8 cellular contexts compared by ENCODE assay signal in the genomic region with DNA sequence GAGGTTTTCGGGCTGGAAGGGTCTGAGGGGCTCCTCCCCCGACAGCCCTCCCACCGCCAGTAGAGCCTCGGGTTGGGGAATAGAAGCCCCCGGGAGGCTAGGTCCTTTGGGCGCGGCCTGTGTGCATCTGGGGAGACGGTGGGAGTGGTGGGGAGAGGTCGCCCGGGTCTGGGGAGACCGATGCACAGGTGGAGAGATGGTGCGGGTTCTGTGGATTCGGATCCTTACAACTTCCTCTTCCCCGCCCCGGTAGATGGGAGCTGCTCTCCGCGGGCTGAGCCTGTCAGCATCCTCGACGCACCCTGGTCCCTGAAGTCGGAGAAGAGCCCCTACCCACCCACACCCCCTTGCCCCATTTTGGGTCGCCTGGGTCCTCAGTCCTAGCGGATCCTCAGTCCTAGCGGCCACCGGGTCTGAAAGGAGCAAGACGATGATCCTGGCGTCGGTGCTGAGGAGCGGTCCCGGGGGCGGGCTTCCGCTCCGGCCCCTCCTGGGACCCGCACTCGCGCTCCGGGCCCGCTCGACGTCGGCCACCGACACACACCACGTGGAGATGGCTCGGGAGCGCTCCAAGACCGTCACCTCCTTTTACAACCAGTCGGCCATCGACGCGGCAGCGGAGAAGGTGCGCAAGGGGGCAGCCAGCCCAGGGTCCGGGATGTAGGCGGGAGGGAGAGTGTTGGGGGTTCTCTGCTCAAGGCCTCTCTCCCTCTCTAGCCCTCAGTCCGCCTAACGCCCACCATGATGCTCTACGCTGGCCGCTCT. TPM values are rescaled to one million over a fixed set of nuclear protein-coding genes. Genes with fewer than 3 reads are reported as not detected.
A peak's percentile ranks its signal among the peaks of the same experiment; 100 is the strongest.
DNase-seq lines count a peak whose midpoint lies in the region; ATAC-seq, FAIRE-seq and TF ChIP-seq lines count a peak whose summit lies in the region.

No MANE protein-coding gene starts in this region.

- no peak for TF ChIP-seq CTCF in cardiac fibroblast (IDR thresholded peaks at IDR 0.05; ENCODE audit: low read depth, low read length)

- H3K9me3 Mint-ChIP-seq in stimulated activated naive CD8-positive, alpha-beta T cell treated with anti-CD3 and anti-CD28 coated beads, Interleukin-15, Interleukin-2, amounts not matched to agents 100 ng/mL and 50 ng/mL, for 24 hours = no peaks in the 10 kb centered on the region

- 70 to 84% methylated on average over 36 to 47 of the region's 57 CpGs for WGBS in mesodermal cell (ENCODE audit: insufficient coverage in 2 of 2), 2 experiments

- peaks cover 4% of the 10 kb centered on the region for H3K4me1 ChIP-seq in mesodermal cell (ENCODE audit: control insufficient read depth, insufficient read depth, low read length, poor library complexity, severe bottlenecking)

- no peak for ATAC-seq in stimulated activated naive CD8-positive, alpha-beta T cell treated with anti-CD3 and anti-CD28 coated beads, Interleukin-15, Interleukin-2, amounts not matched to agents 100 U/mL and 50 U/mL, for 24 hours

- peaks cover 38% of the 10 kb centered on the region for H3K4me1 Mint-ChIP-seq in stimulated activated naive CD8-positive, alpha-beta T cell treated with anti-CD3 and anti-CD28 coated beads, Interleukin-15, Interleukin-2, amounts not matched to agents 100 ng/mL and 50 ng/mL, for 24 hours (ENCODE audit: low read depth)

- H3K27ac Mint-ChIP-seq in stimulated activated naive CD8-positive, alpha-beta T cell treated with anti-CD3 and anti-CD28 coated beads, Interleukin-15, Interleukin-2, amounts not matched to agents 100 ng/mL and 50 ng/mL, for 24 hours = peak overlapping the region; percentile 90

- H3K27ac ChIP-seq in mesodermal cell (ENCODE audit: low read depth, low read length, severe bottlenecking) = no peak overlapping the region

- peak overlapping the region; percentile 81 for H3K4me3 Mint-ChIP-seq in stimulated activated naive CD8-positive, alpha-beta T cell treated with anti-CD3 and anti-CD28 coated beads, Interleukin-15, Interleukin-2, amounts not matched to agents 100 ng/mL and 50 ng/mL, for 24 hours

- peaks cover 40% of the 10 kb centered on the region for H3K36me3 ChIP-seq in mesodermal cell (ENCODE audit: control insufficient read depth, insufficient read depth, low read length)

- peaks cover 20% of the 10 kb centered on the region for H3K36me3 Mint-ChIP-seq in stimulated activated naive CD8-positive, alpha-beta T cell treated with anti-CD3 and anti-CD28 coated beads, Interleukin-15, Interleukin-2, amounts not matched to agents 100 ng/mL and 50 ng/mL, for 24 hours (ENCODE audit: low read depth)

- DNase-seq in stimulated activated naive CD8-positive, alpha-beta T cell treated with anti-CD3 and anti-CD28 coated beads, Interleukin-15, Interleukin-2, amounts not matched to agents 100 U/mL and 50 U/mL, for 24 hours = no peak
- DNase-seq in cardiac fibroblast (ENCODE audit: low read depth in 2 of 2) (no peak), GOT3 (lab: John Stamatoyannopoulos, UW) (no peak), pons (ENCODE audit: low spot score) (no peak), HuH-7 (ENCODE audit: low spot score) (no peak), HTR-8/SVneo (ENCODE audit: insufficient read length, low spot score) (no peak)

- no peaks in the 10 kb centered on the region for H3K27me3 Mint-ChIP-seq in stimulated activated naive CD8-positive, alpha-beta T cell treated with anti-CD3 and anti-CD28 coated beads, Interleukin-15, Interleukin-2, amounts not matched to agents 100 ng/mL and 50 ng/mL, for 24 hours

- no peak for FAIRE-seq in HTR-8/SVneo (lab: Jason Lieb, UNC)

- H3K9me3 ChIP-seq in mesodermal cell (ENCODE audit: control insufficient read depth, low read length) = no peaks in the 10 kb centered on the region

- H3K4me3 ChIP-seq in cardiac fibroblast (replicated peaks in 1 of 2; ENCODE audit: low read depth in 2 of 2, low read length in 2 of 2) (peak overlapping the region; percentile 81 to 95), mesodermal cell (ENCODE audit: extremely low read depth, insufficient read depth, low read length, poor library complexity, severe bottlenecking) (peak overlapping the region; percentile 90)

RNA-seq across cellular contexts. Expression of a gene that starts 0.8 kb away (rescaled TPM):
- 57.2 TPM for polyA plus RNA-seq in mesodermal cell (2013, experiment 1 of 2)
- polyA plus RNA-seq in mesodermal cell (2013, experiment 2 of 2) = 51.7 TPM

RNA-seq across cellular contexts. Expression of a gene that starts 8.5 kb away (rescaled TPM):
- 51.6 TPM for polyA plus RNA-seq in mesodermal cell (2013, experiment 1 of 2)
- polyA plus RNA-seq in mesodermal cell (2013, experiment 2 of 2) = 46.8 TPM

RNA-seq across cellular contexts. Expression of a gene that starts 14.4 kb away (rescaled TPM):
- polyA plus RNA-seq in mesodermal cell (2013, experiment 1 of 2) = 127 TPM
- 114 TPM for polyA plus RNA-seq in mesodermal cell (2013, experiment 2 of 2)

RNA-seq across cellular contexts. Expression of a gene that starts 20.2 kb away (rescaled TPM):
- polyA plus RNA-seq in mesodermal cell (2013, experiment 1 of 2) = 2.9 TPM
- polyA plus RNA-seq in mesodermal cell (2013, experiment 2 of 2) = 3.4 TPM

RNA-seq across cellular contexts. Expression of a gene that starts 26.6 kb away (rescaled TPM):
- 6.5 TPM for polyA plus RNA-seq in mesodermal cell (2013, experiment 1 of 2)
- 5.6 TPM for polyA plus RNA-seq in mesodermal cell (2013, experiment 2 of 2)
